In genomic region chr1:67414574-67414973, GRCh38 we compare ENCODE assay signal across 18 cellular contexts.
"Had no signal": no experiment of that assay in that cellular context is flagged by ENCODE, and none has a peak within 500 bp of the region (broad histone marks: within the 10 kb centered on the region; RNA-seq: fewer than 3 reads in every experiment).

No MANE protein-coding gene starts in this region.

- H3K4me3 Mint-ChIP-seq: dendritic cell treated with granulocyte-macrophage colony-stimulating factor and Interleukin-4, amounts not matched to agents 40 ng/mL and 50 ng/mL, for 4 days; naive B cell had no signal

- H3K27me3 ChIP-seq: ascending aorta, heart left ventricle, tibial nerve, vagina had no signal

- DNase-seq: activated CD4-positive, alpha-beta T cell treated with anti-CD3 and anti-CD28 coated beads for 4 hours; activated effector memory CD4-positive, alpha-beta T cell treated with Interleukin-2 at 50 U/mL for 16 hours; effector memory CD4-positive, alpha-beta T cell; heart left ventricle; left cardiac atrium; naive B cell; retina; stimulated activated CD4-positive, alpha-beta T cell treated with anti-CD3 and anti-CD28 coated beads, Interleukin-2, amount 100 ng/mL, for 48 hours; stimulated activated naive CD4-positive, alpha-beta T cell; substantia nigra; WERI-Rb-1 had no signal

- H3K4me3 ChIP-seq: ascending aorta, heart left ventricle, lung, tibial nerve, vagina had no signal

- H3K4me1 ChIP-seq: ascending aorta had no signal

- FAIRE-seq: bronchial epithelial cell, frontal cortex had no signal

- H3K27ac Mint-ChIP-seq: dendritic cell treated with granulocyte-macrophage colony-stimulating factor and Interleukin-4, amounts not matched to agents 40 ng/mL and 50 ng/mL, for 4 days had no signal

- ATAC-seq: heart left ventricle, left cardiac atrium had no signal

- H3K9me3 ChIP-seq: ascending aorta, heart left ventricle, tibial nerve, vagina had no signal

- H3K27ac ChIP-seq: ascending aorta, heart left ventricle, tibial nerve, vagina, WERI-Rb-1 had no signal

- H3K9me3 Mint-ChIP-seq: dendritic cell treated with granulocyte-macrophage colony-stimulating factor and Interleukin-4, amounts not matched to agents 40 ng/mL and 50 ng/mL, for 4 days; naive B cell had no signal

- H3K27me3 Mint-ChIP-seq: dendritic cell treated with granulocyte-macrophage colony-stimulating factor and Interleukin-4, amounts not matched to agents 40 ng/mL and 50 ng/mL, for 4 days; naive B cell had no signal
